ENCODE assay signal across 8 cellular contexts in genomic region chr6:26329763-26330511, GRCh38. TPM values are rescaled to one million over a fixed set of nuclear protein-coding genes. Genes with fewer than 3 reads are reported as not detected.
A peak's percentile ranks its signal among the peaks of the same experiment; 100 is the strongest.
DNase-seq lines count a peak whose midpoint lies in the region; ATAC-seq and TF ChIP-seq lines count a peak whose summit lies in the region.

No MANE protein-coding gene starts in this region.

- H3K27me3 Mint-ChIP-seq in activated CD8-positive, alpha-beta memory T cell treated with anti-CD3 and anti-CD28 coated beads, Interleukin-2, amount 10 ng/mL, durations not matched to agents 7 days and 5 days, result peaks cover 29% of the 10 kb centered on the region

- H3K27ac ChIP-seq in right atrium auricular region, result no peak overlapping the region

- CTCF ChIA-PET in activated CD8-positive, alpha-beta memory T cell treated with anti-CD3 and anti-CD28 coated beads, Interleukin-2, amount 10 ng/mL, durations not matched to agents 7 days and 5 days (lab: Charles Lee), result interaction anchor here (1.1 to 6.9 kb wide), 11 partner anchors 8 to 266 kb away, joined by 3 to 53 read pairs (median 6); partner anchors contain the start of gene HMGN4

- H3K27ac Mint-ChIP-seq in activated CD8-positive, alpha-beta memory T cell treated with anti-CD3 and anti-CD28 coated beads, Interleukin-2, amount 10 ng/mL, durations not matched to agents 7 days and 5 days, result peak overlapping the region; percentile 75

- H3K36me3 ChIP-seq in right atrium auricular region, result no peaks in the 10 kb centered on the region

- H3K4me1 Mint-ChIP-seq in activated CD8-positive, alpha-beta memory T cell treated with anti-CD3 and anti-CD28 coated beads, Interleukin-2, amount 10 ng/mL, durations not matched to agents 7 days and 5 days, result peaks cover 57% of the 10 kb centered on the region

- no peaks in the 10 kb centered on the region for H3K36me3 Mint-ChIP-seq in activated CD8-positive, alpha-beta memory T cell treated with anti-CD3 and anti-CD28 coated beads, Interleukin-2, amount 10 ng/mL, durations not matched to agents 7 days and 5 days

- H3K9me3 ChIP-seq in right atrium auricular region, result no peaks in the 10 kb centered on the region

- H3K4me3 Mint-ChIP-seq in activated CD8-positive, alpha-beta memory T cell treated with anti-CD3 and anti-CD28 coated beads, Interleukin-2, amount 10 ng/mL, durations not matched to agents 7 days and 5 days, result peak overlapping the region; percentile 76

- H3K4me1 ChIP-seq in right atrium auricular region, result no peaks in the 10 kb centered on the region

- no peak overlapping the region for H3K4me3 ChIP-seq in right atrium auricular region

- H3K9me3 Mint-ChIP-seq in activated CD8-positive, alpha-beta memory T cell treated with anti-CD3 and anti-CD28 coated beads, Interleukin-2, amount 10 ng/mL, durations not matched to agents 7 days and 5 days (ENCODE audit: low read depth), result no peaks in the 10 kb centered on the region

- intact Hi-C loops in left ventricle myocardium superior (cut with micrococcal nuclease), result loop anchor here (10.0 kb wide), 1 partner anchor 265 kb away; the partner anchor contains the start of gene ABT1

- DNase-seq in left ventricle myocardium superior, result no peak
- no peak for DNase-seq in right atrium auricular region (ENCODE audit: low spot score)
- peak; percentile 77 for DNase-seq in NCI-H748 treated with DMSO at 0.1 percent for 48 hours (lab: John Stamatoyannopoulos, UW)
- DNase-seq in activated CD8-positive, alpha-beta memory T cell treated with anti-CD3 and anti-CD28 coated beads, Interleukin-2, amount 10 ng/mL, durations not matched to agents 7 days and 5 days, result peak; percentile 76
- peak; percentile 26 for DNase-seq in foreskin melanocyte
- peak; percentile 46 for DNase-seq in stimulated activated CD8-positive, alpha-beta memory T cell treated with anti-CD3 and anti-CD28 coated beads, Interleukin-4, amount 100 ng/mL, for 24 hours (ENCODE audit: low read depth)
- no peak for DNase-seq in NCI-H2196 (lab: John Stamatoyannopoulos, UW; ENCODE audit: unreplicated experiment)

- H3K27me3 ChIP-seq in right atrium auricular region, result peaks cover 38 to 39% of the 10 kb centered on the region in 2 donors

- TF ChIP-seq CTCF in right atrium auricular region (IDR thresholded peaks at IDR 0.05), result no peak

- ATAC-seq in left ventricle myocardium superior, result peak; percentile 29
- peak; percentile 31 for ATAC-seq in activated CD8-positive, alpha-beta memory T cell treated with anti-CD3 and anti-CD28 coated beads, Interleukin-2, amount 10 ng/mL, durations not matched to agents 7 days and 5 days
- no peak for ATAC-seq in GM19467 (IDR thresholded peaks at IDR 0.05; ENCODE audit: unreplicated experiment)

RNA-seq across cellular contexts. Expression of gene BTN3A2, which starts 35.1 kb away (rescaled TPM):
- 15.5 TPM for total RNA-seq in left ventricle myocardium superior
- 10 to 100 TPM in 1 of 2 donors, 1 to 10 TPM in 1; 6.5 to 12.9 TPM for total RNA-seq in right atrium auricular region
- 10 to 100 TPM; 57.4 to 60.1 TPM for total RNA-seq in activated CD8-positive, alpha-beta memory T cell treated with anti-CD3 and anti-CD28 coated beads, Interleukin-2, amount 10 ng/mL, durations not matched to agents 7 days and 5 days

RNA-seq across cellular contexts. Expression of gene BTN2A2, which starts 53.0 kb away (rescaled TPM):
- 4.5 TPM for total RNA-seq in left ventricle myocardium superior
- 1 to 10 TPM; 2.6 to 4.4 TPM for total RNA-seq in right atrium auricular region
- total RNA-seq in activated CD8-positive, alpha-beta memory T cell treated with anti-CD3 and anti-CD28 coated beads, Interleukin-2, amount 10 ng/mL, durations not matched to agents 7 days and 5 days, result 10 to 100 TPM; 24.8 to 26.7 TPM

Comparison
In these comparisons a context has a peak if more than half of its experiments do, and no peak if none do; other contexts are left out.
1. DNase-seq: peak in NCI-H748 treated with DMSO at 0.1 percent for 48 hours (single experiment), activated CD8-positive, alpha-beta memory T cell treated with anti-CD3 and anti-CD28 coated beads, Interleukin-2, amount 10 ng/mL, durations not matched to agents 7 days and 5 days (single experiment), foreskin melanocyte (single experiment) and stimulated activated CD8-positive, alpha-beta memory T cell treated with anti-CD3 and anti-CD28 coated beads, Interleukin-4, amount 100 ng/mL, for 24 hours (single experiment); none in left ventricle myocardium superior (single experiment), right atrium auricular region (single experiment) and NCI-H2196 (single experiment).